In the genomic region with DNA sequence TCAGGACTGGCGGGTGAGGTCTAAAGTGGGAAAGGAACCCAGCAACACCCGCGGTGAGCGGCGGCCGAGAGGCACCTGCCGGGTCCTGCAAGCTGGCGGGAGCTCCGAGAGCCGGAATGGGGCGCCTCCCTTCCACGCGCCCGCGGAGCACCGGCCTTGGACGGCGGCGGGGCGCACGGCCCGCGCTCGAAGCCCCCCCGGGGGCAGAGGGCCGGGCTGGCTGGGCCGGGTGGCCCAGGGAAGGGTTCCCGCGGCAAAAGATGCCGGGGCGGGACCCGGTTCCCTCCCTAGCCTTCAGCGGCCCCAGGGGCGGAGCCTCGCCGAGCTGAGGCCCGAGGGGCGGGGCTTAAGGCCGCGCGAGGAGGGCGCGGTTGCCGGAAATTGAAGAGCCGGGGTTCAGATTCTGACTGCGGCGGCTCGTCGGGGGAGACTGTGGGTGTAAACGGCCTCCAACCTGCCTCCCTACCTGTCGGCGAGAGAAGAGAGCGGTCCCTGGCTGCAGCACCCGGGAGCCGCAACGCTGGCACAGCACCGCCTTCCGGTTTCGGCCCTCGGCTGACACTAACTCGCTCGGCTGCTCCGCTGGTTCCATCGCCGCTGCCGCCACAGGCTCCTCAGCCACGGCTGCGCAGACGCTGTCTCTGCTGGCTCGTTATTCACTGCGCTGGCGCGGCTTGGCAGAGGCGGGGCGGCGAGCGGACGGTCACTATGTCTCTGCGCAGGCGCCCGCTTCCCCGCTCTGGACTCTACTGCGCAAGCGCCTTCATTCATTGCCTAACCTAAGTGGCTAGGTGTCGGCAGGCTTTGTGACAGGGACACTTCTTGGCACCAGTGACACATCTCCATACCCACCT, we compare ENCODE assay signal across 1 cellular context.
TF ChIP-seq lines count a peak whose summit lies in the region.

A gene (minus strand): TSS at position 643 of the 854 bp plus-strand sequence. CDS start 51 bp downstream, at position 592.

TF ChIP-seq in GM12878, 131 proteins besides CTCF, POLR2A, EP300 and RAD21 (continued from another document and continues in another):
- TF ChIP-seq, protein P1, sequence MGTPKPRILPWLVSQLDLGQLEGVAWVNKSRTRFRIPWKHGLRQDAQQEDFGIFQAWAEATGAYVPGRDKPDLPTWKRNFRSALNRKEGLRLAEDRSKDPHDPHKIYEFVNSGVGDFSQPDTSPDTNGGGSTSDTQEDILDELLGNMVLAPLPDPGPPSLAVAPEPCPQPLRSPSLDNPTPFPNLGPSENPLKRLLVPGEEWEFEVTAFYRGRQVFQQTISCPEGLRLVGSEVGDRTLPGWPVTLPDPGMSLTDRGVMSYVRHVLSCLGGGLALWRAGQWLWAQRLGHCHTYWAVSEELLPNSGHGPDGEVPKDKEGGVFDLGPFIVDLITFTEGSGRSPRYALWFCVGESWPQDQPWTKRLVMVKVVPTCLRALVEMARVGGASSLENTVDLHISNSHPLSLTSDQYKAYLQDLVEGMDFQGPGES (IDR thresholded peaks at IDR 0.05): no peak
- TF ChIP-seq MYC (IDR thresholded peaks at IDR 0.05; ENCODE audit: insufficient read depth, insufficient read length, insufficient replicate concordance, low read length, severe bottlenecking) (peak; percentile 48), BRCA1 (IDR thresholded peaks at IDR 0.05; ENCODE audit: low read depth, low read length) (no peak; the same call in 1 of the 2 replicates), KAT2A (conservative IDR thresholded peaks at IDR 0.05; ENCODE audit: control insufficient read depth, low read depth, low read length) (no peak), GABPA (IDR thresholded peaks at IDR 0.05; ENCODE audit: low read depth) (0 out of 2 replicates have a peak, but pooled peaks have one; percentile 19), NR2F1 (conservative IDR thresholded peaks at IDR 0.05) (peak; percentile 69; the same call in 1 of the 2 replicates), SP1 (IDR thresholded peaks at IDR 0.05; ENCODE audit: low read depth, low read length) (peak; percentile 12), NRF1 (conservative IDR thresholded peaks at IDR 0.05; ENCODE audit: low read depth, low read length) (peak; percentile 100), GATAD2B (conservative IDR thresholded peaks at IDR 0.05; ENCODE audit: low read depth) (peak; percentile 89), POU2F2 (IDR thresholded peaks at IDR 0.05; ENCODE audit: borderline replicate concordance, low read depth, low read length) (peak; percentile 41; the same call in 2 of the 3 replicates), KDM1A (IDR thresholded peaks at IDR 0.05; ENCODE audit: borderline replicate concordance) (no peak), STAT1 (conservative IDR thresholded peaks at IDR 0.05) (peak; percentile 97; the same call in 1 of the 2 replicates), ZZZ3 (IDR thresholded peaks at IDR 0.05; ENCODE audit: control insufficient read depth, insufficient read length, low read depth) (no peak), NBN (IDR thresholded peaks at IDR 0.05) (peak; percentile 91), KLF5 (IDR thresholded peaks at IDR 0.05; ENCODE audit: partially characterized antibody) (peak; percentile 42), IKZF2 (IDR thresholded peaks at IDR 0.05) (no peak), ASH2L (IDR thresholded peaks at IDR 0.05; ENCODE audit: borderline replicate concordance, low read depth) (0 out of 2 replicates have a peak, but pooled peaks have one; percentile 74), RBBP5 (conservative IDR thresholded peaks at IDR 0.05) (no peak), SRF (IDR thresholded peaks at IDR 0.05; ENCODE audit: low read depth in 2 of 2, low read length in 2 of 2) (no peak), CHD2 (IDR thresholded peaks at IDR 0.05; ENCODE audit: borderline replicate concordance, low read depth, low read length) (no peak), EED (IDR thresholded peaks at IDR 0.05; ENCODE audit: low read depth) (0 out of 2 replicates have a peak, but pooled peaks have one; percentile 2), NR2C1 (IDR thresholded peaks at IDR 0.05) (no peak), CHD4 (IDR thresholded peaks at IDR 0.05) (no peak)
- TF ChIP-seq, protein P2, sequence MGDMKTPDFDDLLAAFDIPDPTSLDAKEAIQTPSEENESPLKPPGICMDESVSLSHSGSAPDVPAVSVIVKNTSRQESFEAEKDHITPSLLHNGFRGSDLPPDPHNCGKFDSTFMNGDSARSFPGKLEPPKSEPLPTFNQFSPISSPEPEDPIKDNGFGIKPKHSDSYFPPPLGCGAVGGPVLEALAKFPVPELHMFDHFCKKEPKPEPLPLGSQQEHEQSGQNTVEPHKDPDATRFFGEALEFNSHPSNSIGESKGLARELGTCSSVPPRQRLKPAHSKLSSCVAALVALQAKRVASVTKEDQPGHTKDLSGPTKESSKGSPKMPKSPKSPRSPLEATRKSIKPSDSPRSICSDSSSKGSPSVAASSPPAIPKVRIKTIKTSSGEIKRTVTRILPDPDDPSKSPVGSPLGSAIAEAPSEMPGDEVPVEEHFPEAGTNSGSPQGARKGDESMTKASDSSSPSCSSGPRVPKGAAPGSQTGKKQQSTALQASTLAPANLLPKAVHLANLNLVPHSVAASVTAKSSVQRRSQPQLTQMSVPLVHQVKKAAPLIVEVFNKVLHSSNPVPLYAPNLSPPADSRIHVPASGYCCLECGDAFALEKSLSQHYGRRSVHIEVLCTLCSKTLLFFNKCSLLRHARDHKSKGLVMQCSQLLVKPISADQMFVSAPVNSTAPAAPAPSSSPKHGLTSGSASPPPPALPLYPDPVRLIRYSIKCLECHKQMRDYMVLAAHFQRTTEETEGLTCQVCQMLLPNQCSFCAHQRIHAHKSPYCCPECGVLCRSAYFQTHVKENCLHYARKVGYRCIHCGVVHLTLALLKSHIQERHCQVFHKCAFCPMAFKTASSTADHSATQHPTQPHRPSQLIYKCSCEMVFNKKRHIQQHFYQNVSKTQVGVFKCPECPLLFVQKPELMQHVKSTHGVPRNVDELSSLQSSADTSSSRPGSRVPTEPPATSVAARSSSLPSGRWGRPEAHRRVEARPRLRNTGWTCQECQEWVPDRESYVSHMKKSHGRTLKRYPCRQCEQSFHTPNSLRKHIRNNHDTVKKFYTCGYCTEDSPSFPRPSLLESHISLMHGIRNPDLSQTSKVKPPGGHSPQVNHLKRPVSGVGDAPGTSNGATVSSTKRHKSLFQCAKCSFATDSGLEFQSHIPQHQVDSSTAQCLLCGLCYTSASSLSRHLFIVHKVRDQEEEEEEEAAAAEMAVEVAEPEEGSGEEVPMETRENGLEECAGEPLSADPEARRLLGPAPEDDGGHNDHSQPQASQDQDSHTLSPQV (IDR thresholded peaks at IDR 0.05): no peak
- TF ChIP-seq, protein P3, sequence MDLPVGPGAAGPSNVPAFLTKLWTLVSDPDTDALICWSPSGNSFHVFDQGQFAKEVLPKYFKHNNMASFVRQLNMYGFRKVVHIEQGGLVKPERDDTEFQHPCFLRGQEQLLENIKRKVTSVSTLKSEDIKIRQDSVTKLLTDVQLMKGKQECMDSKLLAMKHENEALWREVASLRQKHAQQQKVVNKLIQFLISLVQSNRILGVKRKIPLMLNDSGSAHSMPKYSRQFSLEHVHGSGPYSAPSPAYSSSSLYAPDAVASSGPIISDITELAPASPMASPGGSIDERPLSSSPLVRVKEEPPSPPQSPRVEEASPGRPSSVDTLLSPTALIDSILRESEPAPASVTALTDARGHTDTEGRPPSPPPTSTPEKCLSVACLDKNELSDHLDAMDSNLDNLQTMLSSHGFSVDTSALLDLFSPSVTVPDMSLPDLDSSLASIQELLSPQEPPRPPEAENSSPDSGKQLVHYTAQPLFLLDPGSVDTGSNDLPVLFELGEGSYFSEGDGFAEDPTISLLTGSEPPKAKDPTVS (IDR thresholded peaks at IDR 0.05; ENCODE audit: low read depth, low read length): no peak
- TF ChIP-seq, protein P4, sequence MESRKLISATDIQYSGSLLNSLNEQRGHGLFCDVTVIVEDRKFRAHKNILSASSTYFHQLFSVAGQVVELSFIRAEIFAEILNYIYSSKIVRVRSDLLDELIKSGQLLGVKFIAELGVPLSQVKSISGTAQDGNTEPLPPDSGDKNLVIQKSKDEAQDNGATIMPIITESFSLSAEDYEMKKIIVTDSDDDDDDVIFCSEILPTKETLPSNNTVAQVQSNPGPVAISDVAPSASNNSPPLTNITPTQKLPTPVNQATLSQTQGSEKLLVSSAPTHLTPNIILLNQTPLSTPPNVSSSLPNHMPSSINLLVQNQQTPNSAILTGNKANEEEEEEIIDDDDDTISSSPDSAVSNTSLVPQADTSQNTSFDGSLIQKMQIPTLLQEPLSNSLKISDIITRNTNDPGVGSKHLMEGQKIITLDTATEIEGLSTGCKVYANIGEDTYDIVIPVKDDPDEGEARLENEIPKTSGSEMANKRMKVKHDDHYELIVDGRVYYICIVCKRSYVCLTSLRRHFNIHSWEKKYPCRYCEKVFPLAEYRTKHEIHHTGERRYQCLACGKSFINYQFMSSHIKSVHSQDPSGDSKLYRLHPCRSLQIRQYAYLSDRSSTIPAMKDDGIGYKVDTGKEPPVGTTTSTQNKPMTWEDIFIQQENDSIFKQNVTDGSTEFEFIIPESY (IDR thresholded peaks at IDR 0.05): no peak
- TF ChIP-seq, protein P5, sequence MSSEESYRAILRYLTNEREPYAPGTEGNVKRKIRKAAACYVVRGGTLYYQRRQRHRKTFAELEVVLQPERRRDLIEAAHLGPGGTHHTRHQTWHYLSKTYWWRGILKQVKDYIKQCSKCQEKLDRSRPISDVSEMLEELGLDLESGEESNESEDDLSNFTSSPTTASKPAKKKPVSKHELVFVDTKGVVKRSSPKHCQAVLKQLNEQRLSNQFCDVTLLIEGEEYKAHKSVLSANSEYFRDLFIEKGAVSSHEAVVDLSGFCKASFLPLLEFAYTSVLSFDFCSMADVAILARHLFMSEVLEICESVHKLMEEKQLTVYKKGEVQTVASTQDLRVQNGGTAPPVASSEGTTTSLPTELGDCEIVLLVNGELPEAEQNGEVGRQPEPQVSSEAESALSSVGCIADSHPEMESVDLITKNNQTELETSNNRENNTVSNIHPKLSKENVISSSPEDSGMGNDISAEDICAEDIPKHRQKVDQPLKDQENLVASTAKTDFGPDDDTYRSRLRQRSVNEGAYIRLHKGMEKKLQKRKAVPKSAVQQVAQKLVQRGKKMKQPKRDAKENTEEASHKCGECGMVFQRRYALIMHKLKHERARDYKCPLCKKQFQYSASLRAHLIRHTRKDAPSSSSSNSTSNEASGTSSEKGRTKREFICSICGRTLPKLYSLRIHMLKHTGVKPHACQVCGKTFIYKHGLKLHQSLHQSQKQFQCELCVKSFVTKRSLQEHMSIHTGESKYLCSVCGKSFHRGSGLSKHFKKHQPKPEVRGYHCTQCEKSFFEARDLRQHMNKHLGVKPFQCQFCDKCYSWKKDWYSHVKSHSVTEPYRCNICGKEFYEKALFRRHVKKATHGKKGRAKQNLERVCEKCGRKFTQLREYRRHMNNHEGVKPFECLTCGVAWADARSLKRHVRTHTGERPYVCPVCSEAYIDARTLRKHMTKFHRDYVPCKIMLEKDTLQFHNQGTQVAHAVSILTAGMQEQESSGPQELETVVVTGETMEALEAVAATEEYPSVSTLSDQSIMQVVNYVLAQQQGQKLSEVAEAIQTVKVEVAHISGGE (CRISPR knock-in tag; IDR thresholded peaks at IDR 0.05): no peak
- TF ChIP-seq, protein P6, sequence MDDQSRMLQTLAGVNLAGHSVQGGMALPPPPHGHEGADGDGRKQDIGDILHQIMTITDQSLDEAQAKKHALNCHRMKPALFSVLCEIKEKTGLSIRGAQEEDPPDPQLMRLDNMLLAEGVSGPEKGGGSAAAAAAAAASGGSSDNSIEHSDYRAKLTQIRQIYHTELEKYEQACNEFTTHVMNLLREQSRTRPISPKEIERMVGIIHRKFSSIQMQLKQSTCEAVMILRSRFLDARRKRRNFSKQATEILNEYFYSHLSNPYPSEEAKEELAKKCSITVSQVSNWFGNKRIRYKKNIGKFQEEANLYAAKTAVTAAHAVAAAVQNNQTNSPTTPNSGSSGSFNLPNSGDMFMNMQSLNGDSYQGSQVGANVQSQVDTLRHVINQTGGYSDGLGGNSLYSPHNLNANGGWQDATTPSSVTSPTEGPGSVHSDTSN (IDR thresholded peaks at IDR 0.05; ENCODE audit: insufficient replicate concordance, low read depth, low read length): no peak
- TF ChIP-seq, protein P7, sequence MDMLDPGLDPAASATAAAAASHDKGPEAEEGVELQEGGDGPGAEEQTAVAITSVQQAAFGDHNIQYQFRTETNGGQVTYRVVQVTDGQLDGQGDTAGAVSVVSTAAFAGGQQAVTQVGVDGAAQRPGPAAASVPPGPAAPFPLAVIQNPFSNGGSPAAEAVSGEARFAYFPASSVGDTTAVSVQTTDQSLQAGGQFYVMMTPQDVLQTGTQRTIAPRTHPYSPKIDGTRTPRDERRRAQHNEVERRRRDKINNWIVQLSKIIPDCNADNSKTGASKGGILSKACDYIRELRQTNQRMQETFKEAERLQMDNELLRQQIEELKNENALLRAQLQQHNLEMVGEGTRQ (IDR thresholded peaks at IDR 0.05; ENCODE audit: borderline replicate concordance, low read depth, low read length): no peak
- TF ChIP-seq, protein P8, sequence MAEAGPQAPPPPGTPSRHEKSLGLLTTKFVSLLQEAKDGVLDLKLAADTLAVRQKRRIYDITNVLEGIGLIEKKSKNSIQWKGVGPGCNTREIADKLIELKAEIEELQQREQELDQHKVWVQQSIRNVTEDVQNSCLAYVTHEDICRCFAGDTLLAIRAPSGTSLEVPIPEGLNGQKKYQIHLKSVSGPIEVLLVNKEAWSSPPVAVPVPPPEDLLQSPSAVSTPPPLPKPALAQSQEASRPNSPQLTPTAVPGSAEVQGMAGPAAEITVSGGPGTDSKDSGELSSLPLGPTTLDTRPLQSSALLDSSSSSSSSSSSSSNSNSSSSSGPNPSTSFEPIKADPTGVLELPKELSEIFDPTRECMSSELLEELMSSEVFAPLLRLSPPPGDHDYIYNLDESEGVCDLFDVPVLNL (IDR thresholded peaks at IDR 0.05; ENCODE audit: low read depth, low read length): no peak
- TF ChIP-seq, protein P9, sequence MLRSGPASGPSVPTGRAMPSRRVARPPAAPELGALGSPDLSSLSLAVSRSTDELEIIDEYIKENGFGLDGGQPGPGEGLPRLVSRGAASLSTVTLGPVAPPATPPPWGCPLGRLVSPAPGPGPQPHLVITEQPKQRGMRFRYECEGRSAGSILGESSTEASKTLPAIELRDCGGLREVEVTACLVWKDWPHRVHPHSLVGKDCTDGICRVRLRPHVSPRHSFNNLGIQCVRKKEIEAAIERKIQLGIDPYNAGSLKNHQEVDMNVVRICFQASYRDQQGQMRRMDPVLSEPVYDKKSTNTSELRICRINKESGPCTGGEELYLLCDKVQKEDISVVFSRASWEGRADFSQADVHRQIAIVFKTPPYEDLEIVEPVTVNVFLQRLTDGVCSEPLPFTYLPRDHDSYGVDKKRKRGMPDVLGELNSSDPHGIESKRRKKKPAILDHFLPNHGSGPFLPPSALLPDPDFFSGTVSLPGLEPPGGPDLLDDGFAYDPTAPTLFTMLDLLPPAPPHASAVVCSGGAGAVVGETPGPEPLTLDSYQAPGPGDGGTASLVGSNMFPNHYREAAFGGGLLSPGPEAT (IDR thresholded peaks at IDR 0.05; ENCODE audit: low read depth): peak; percentile 62; the same call in 1 of the 2 replicates
